1 cellular context compared by ENCODE assay signal in genomic region chr2:149799296-149799695, GRCh38.
TF ChIP-seq lines count a peak whose summit lies in the region.

No MANE protein-coding gene starts in this region.

TF ChIP-seq in H1, 55 proteins besides CTCF, POLR2A, EP300 and RAD21:
- no peak for TF ChIP-seq NANOG (IDR thresholded peaks at IDR 0.05; ENCODE audit: insufficient read depth, low read depth, low read length, poor library complexity, severe bottlenecking)
- TF ChIP-seq ATF3 (IDR thresholded peaks at IDR 0.05; ENCODE audit: insufficient read depth, low read depth, low read length) = no peak
- TF ChIP-seq RNF2 (IDR thresholded peaks at IDR 0.05; ENCODE audit: borderline replicate concordance, low read depth, low read length, missing control alignments, poor library complexity, severe bottlenecking) = no peak
- TF ChIP-seq HDAC2 (IDR thresholded peaks at IDR 0.05; ENCODE audit: borderline replicate concordance in 1 of 2, low read depth in 2 of 2, low read length in 2 of 2) = no peak
- TF ChIP-seq, protein P1, sequence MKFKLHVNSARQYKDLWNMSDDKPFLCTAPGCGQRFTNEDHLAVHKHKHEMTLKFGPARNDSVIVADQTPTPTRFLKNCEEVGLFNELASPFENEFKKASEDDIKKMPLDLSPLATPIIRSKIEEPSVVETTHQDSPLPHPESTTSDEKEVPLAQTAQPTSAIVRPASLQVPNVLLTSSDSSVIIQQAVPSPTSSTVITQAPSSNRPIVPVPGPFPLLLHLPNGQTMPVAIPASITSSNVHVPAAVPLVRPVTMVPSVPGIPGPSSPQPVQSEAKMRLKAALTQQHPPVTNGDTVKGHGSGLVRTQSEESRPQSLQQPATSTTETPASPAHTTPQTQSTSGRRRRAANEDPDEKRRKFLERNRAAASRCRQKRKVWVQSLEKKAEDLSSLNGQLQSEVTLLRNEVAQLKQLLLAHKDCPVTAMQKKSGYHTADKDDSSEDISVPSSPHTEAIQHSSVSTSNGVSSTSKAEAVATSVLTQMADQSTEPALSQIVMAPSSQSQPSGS (IDR thresholded peaks at IDR 0.05; ENCODE audit: low read length) = no peak
- TF ChIP-seq GABPA (IDR thresholded peaks at IDR 0.05; ENCODE audit: borderline replicate concordance, insufficient read depth, low read length) = no peak
- TF ChIP-seq PHF8 (conservative IDR thresholded peaks at IDR 0.05; ENCODE audit: low read depth, low read length) = no peak
- TF ChIP-seq RFX5 (IDR thresholded peaks at IDR 0.05; ENCODE audit: borderline replicate concordance, low read depth, low read length) = no peak
- no peak for TF ChIP-seq JUND (IDR thresholded peaks at IDR 0.05; ENCODE audit: low read length)
- no peak for TF ChIP-seq SAP30 (IDR thresholded peaks at IDR 0.05; ENCODE audit: insufficient read depth, insufficient replicate concordance, low read length)
- TF ChIP-seq, protein P2, sequence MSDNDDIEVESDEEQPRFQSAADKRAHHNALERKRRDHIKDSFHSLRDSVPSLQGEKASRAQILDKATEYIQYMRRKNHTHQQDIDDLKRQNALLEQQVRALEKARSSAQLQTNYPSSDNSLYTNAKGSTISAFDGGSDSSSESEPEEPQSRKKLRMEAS (IDR thresholded peaks at IDR 0.05) = no peak
- no peak for TF ChIP-seq CBX8 (IDR thresholded peaks at IDR 0.05; ENCODE audit: borderline replicate concordance, low read depth, low read length)
- no peak for TF ChIP-seq KDM5A (IDR thresholded peaks at IDR 0.05; ENCODE audit: low read length)
- no peak for TF ChIP-seq RBBP5 (IDR thresholded peaks at IDR 0.05; ENCODE audit: borderline replicate concordance, low read depth, low read length)
- no peak for TF ChIP-seq SIX5 (IDR thresholded peaks at IDR 0.05; ENCODE audit: low read depth, low read length)
- TF ChIP-seq TAF7 (optimal IDR thresholded peaks at IDR 0.05; ENCODE audit: borderline replicate concordance, low read depth, low read length) = no peak
- TF ChIP-seq EGR1 (IDR thresholded peaks at IDR 0.05; ENCODE audit: borderline replicate concordance, low read depth, low read length) = no peak
- no peak for TF ChIP-seq TEAD4 (IDR thresholded peaks at IDR 0.05; ENCODE audit: low read depth, low read length)
- TF ChIP-seq BCL11A (IDR thresholded peaks at IDR 0.05; ENCODE audit: low read depth in 2 of 2, low read length in 2 of 2) = no peak
